In genomic region chr3:72375237-72376154, GRCh38 we compare ENCODE assay signal across 8 cellular contexts.
DNase-seq lines count a peak whose midpoint lies in the region; ATAC-seq lines count a peak whose summit lies in the region.

No MANE protein-coding gene starts in this region.

- H3K27ac Mint-ChIP-seq in activated T-helper 2 cell treated with anti-CD3 and anti-CD28 coated beads, Interferon-gamma antibody, Interleukin-2, Interleukin-4, amounts not matched to agents 10 μg/mL and 5 μg/mL and 100 μg/mL, durations not matched to agents 14 hours and 24 hours and 36 hours = peak overlapping the region; percentile 86

- H3K36me3 Mint-ChIP-seq in activated T-helper 2 cell treated with anti-CD3 and anti-CD28 coated beads, Interferon-gamma antibody, Interleukin-2, Interleukin-4, amounts not matched to agents 10 μg/mL and 5 μg/mL and 100 μg/mL, durations not matched to agents 14 hours and 24 hours and 36 hours (ENCODE audit: low read depth) = peaks cover 37% of the 10 kb centered on the region

- no peaks in the 10 kb centered on the region for H3K9me3 Mint-ChIP-seq in activated T-helper 2 cell treated with anti-CD3 and anti-CD28 coated beads, Interferon-gamma antibody, Interleukin-2, Interleukin-4, amounts not matched to agents 10 μg/mL and 5 μg/mL and 100 μg/mL, durations not matched to agents 14 hours and 24 hours and 36 hours

- H3K4me3 Mint-ChIP-seq in activated T-helper 2 cell treated with anti-CD3 and anti-CD28 coated beads, Interferon-gamma antibody, Interleukin-2, Interleukin-4, amounts not matched to agents 10 μg/mL and 5 μg/mL and 100 μg/mL, durations not matched to agents 14 hours and 24 hours and 36 hours (ENCODE audit: low read depth) = peak overlapping the region; percentile 54

- no peak for DNase-seq in activated T-helper 2 cell treated with anti-CD3 and anti-CD28 coated beads, Interferon-gamma antibody, Interleukin-2, Interleukin-4, amounts not matched to agents 10 μg/mL and 5 μg/mL and 100 μg/mL, durations not matched to agents 14 hours and 24 hours and 36 hours (ENCODE audit: low spot score)
- DNase-seq in stimulated activated CD4-positive, alpha-beta T cell treated with anti-CD3 and anti-CD28 coated beads, Interleukin-2, amount 100 ng/mL, for 48 hours = peak; percentile 13 to 25
- no peak for DNase-seq in occipital lobe (lab: John Stamatoyannopoulos, UW)

- intact Hi-C loops in activated T-helper 2 cell treated with anti-CD3 and anti-CD28 coated beads, Interferon-gamma antibody, Interleukin-2, Interleukin-4, amounts not matched to agents 10 μg/mL and 5 μg/mL and 100 μg/mL, durations not matched to agents 14 hours and 24 hours and 36 hours (cut with micrococcal nuclease) = loop anchor here (1.0 to 10.0 kb wide), 8 partner anchors 37 to 501 kb away; no protein-coding TSS in a partner anchor

- ATAC-seq in GM19023 (IDR thresholded peaks at IDR 0.05; ENCODE audit: unreplicated experiment) (peak; percentile 61), HG03520 (IDR thresholded peaks at IDR 0.05; ENCODE audit: unreplicated experiment) (peak; percentile 44), GM21619 (IDR thresholded peaks at IDR 0.05; ENCODE audit: unreplicated experiment) (no peak), HG03097 (IDR thresholded peaks at IDR 0.05; ENCODE audit: low FRiP score, unreplicated experiment) (no peak), HG03457 (IDR thresholded peaks at IDR 0.05; ENCODE audit: unreplicated experiment) (no peak)

- H3K27me3 Mint-ChIP-seq in activated T-helper 2 cell treated with anti-CD3 and anti-CD28 coated beads, Interferon-gamma antibody, Interleukin-2, Interleukin-4, amounts not matched to agents 10 μg/mL and 5 μg/mL and 100 μg/mL, durations not matched to agents 14 hours and 24 hours and 36 hours (ENCODE audit: low read depth) = no peaks in the 10 kb centered on the region

- H3K4me1 Mint-ChIP-seq in activated T-helper 2 cell treated with anti-CD3 and anti-CD28 coated beads, Interferon-gamma antibody, Interleukin-2, Interleukin-4, amounts not matched to agents 10 μg/mL and 5 μg/mL and 100 μg/mL, durations not matched to agents 14 hours and 24 hours and 36 hours (ENCODE audit: low read depth) = peaks cover 62% of the 10 kb centered on the region

Comparison
In these comparisons a context has a peak if more than half of its experiments do, and no peak if none do; other contexts are left out.
1. ATAC-seq: peak in GM19023 (single experiment) and HG03520 (single experiment); none in GM21619 (single experiment), HG03097 (single experiment) and HG03457 (single experiment).
2. DNase-seq: peak in stimulated activated CD4-positive, alpha-beta T cell treated with anti-CD3 and anti-CD28 coated beads, Interleukin-2, amount 100 ng/mL, for 48 hours (2 of 2); none in activated T-helper 2 cell treated with anti-CD3 and anti-CD28 coated beads, Interferon-gamma antibody, Interleukin-2, Interleukin-4, amounts not matched to agents 10 μg/mL and 5 μg/mL and 100 μg/mL, durations not matched to agents 14 hours and 24 hours and 36 hours (single experiment) and occipital lobe (single experiment).